In genomic region chr2:19347619-19348562, GRCh38 we compare ENCODE assay signal across 8 cellular contexts. TPM values are rescaled to one million over a fixed set of nuclear protein-coding genes. Genes with fewer than 3 reads are reported as not detected.
DNase-seq lines count a peak whose midpoint lies in the region; ATAC-seq and TF ChIP-seq lines count a peak whose summit lies in the region.

No MANE protein-coding gene starts in this region.

- peak; percentile 93 for DNase-seq in A673 (ENCODE audit: low spot score)
- peak; percentile 53 for DNase-seq in NCI-H2107 treated with DMSO at 0.1 percent for 48 hours (lab: John Stamatoyannopoulos, UW; ENCODE audit: unreplicated experiment)
- DNase-seq in UCSD-AML1 (lab: John Stamatoyannopoulos, UW; ENCODE audit: unreplicated experiment) = peak; percentile 96
- DNase-seq in gastrocnemius medialis = peak; percentile 85 to 93

- peaks cover 0 to 7% (median 0%) of the 10 kb centered on the region in 5 experiments for H3K9me3 Mint-ChIP-seq in brain

- TF ChIP-seq POLR2A in gastrocnemius medialis (IDR thresholded peaks at IDR 0.05) = peak; percentile 90 to 91

- peaks cover 55% of the 10 kb centered on the region for H3K27me3 Mint-ChIP-seq in brain

- POLR2A ChIA-PET in A673 (lab: Charles Lee; ENCODE audit: low non-redundant PET) = interaction anchor here (0.7 kb wide), 1 partner anchor 238 kb away, joined by 3 read pairs; no protein-coding TSS in a partner anchor

- H3K4me3 ChIP-seq in A673 (ENCODE audit: low read depth, low read length, poor library complexity, severe bottlenecking) = peak overlapping the region; percentile 63
- H3K4me3 ChIP-seq in iPS-11a (ENCODE audit: low read depth, low read length) = peak overlapping the region; percentile 86
- peak overlapping the region; percentile 89 to 97 (median 94) for H3K4me3 ChIP-seq in gastrocnemius medialis

- TSS peak; percentile 81 for BruUV-seq in A673 (replicated peaks; lab: Mats Ljungman, UMichigan)

- H3K9me3 ChIP-seq in A673 (ENCODE audit: low read depth, low read length, poor library complexity, severe bottlenecking) (no peaks in the 10 kb centered on the region), gastrocnemius medialis (no peaks in the 10 kb centered on the region)

- ATAC-seq in GM18867 (IDR thresholded peaks at IDR 0.05; ENCODE audit: unreplicated experiment) = peak; percentile 94
- peak; percentile 93 for ATAC-seq in HG03095 (IDR thresholded peaks at IDR 0.05; ENCODE audit: unreplicated experiment)
- ATAC-seq in gastrocnemius medialis = peak; percentile 96 to 97

- peaks cover 9% of the 10 kb centered on the region for H3K4me1 ChIP-seq in A673 (ENCODE audit: insufficient read depth, low read length, poor library complexity, severe bottlenecking)
- peaks cover 11 to 13% of the 10 kb centered on the region in 2 donors for H3K4me1 ChIP-seq in gastrocnemius medialis

- H3K27me3 ChIP-seq in A673 (replicated peaks; ENCODE audit: insufficient read depth, low read depth, low read length, poor library complexity) (peaks cover 28% of the 10 kb centered on the region), gastrocnemius medialis (peaks cover 0 to 3% (median 0%) of the 10 kb centered on the region in 3 donors)

- H3K36me3 ChIP-seq in A673 (ENCODE audit: insufficient read depth, low read length, poor library complexity, severe bottlenecking) = no peaks in the 10 kb centered on the region
- H3K36me3 ChIP-seq in gastrocnemius medialis = no peaks in the 10 kb centered on the region

- H3K4me3 Mint-ChIP-seq in brain = peak overlapping the region; percentile 97 to 99 (median 99)

- H3K27ac ChIP-seq in A673 (ENCODE audit: low read depth, low read length, poor library complexity, severe bottlenecking) (peak overlapping the region; percentile 77), gastrocnemius medialis (peak overlapping the region; percentile 91 to 97 (median 95))

- in situ Hi-C loops in gastrocnemius medialis (cut with MboI; ENCODE audit: low sequenced_read_pairs in 4 of 4) = loop anchor here in 2 of 4 donors (25.0 kb wide), 2 partner anchors 361 to 786 kb away; partner anchors contain the start of gene RDH14 (in 1 of the 2)

- intact Hi-C loops in A673 (cut with micrococcal nuclease; ENCODE audit: unreplicated experiment) (no loop called here), gastrocnemius medialis (cut with DNase I; ENCODE audit: low total_unique reads) (loop anchor here (2.0 to 5.0 kb wide), 5 partner anchors 389 to 786 kb away; partner anchors contain the start of genes RDH14 and TTC32)

- no peak for TF ChIP-seq CTCF in A673 (conservative IDR thresholded peaks at IDR 0.05; ENCODE audit: low read depth, low read length)
- TF ChIP-seq CTCF in brain (conservative IDR thresholded peaks at IDR 0.05) = no peak
- peak in 1 of 5 experiments; percentile 10 for TF ChIP-seq CTCF in gastrocnemius medialis (IDR thresholded peaks at IDR 0.05 in 4 of 5, conservative IDR thresholded peaks at IDR 0.05 in 1 of 5)

- peaks cover 25% of the 10 kb centered on the region for H3K4me1 Mint-ChIP-seq in brain

- CTCF ChIA-PET in A673 (lab: Charles Lee) = no interaction called here

- peak overlapping the region; percentile 93 to 100 (median 98) for H3K27ac Mint-ChIP-seq in brain

- H3K36me3 Mint-ChIP-seq in brain = peaks cover 12% of the 10 kb centered on the region

RNA-seq across cellular contexts. Expression of gene OSR1, which starts 10.5 kb away (rescaled TPM):
- total RNA-seq in A673 (2021) = 0.13 and 0.84 TPM in 2 replicates
- polyA plus RNA-seq in brain (ENCODE audit: insufficient read depth, low read depth, low replicate concordance) = 0.44 TPM
- total RNA-seq in gastrocnemius medialis = 1 to 10 TPM in 3 of 4 donors, under 1 TPM in 1; 0.80 to 4.3 (median 3.3) TPM

Comparison
In these comparisons a context has a peak if more than half of its experiments do, and no peak if none do; other contexts are left out.
1. Peak in every context shown above with its lines: DNase-seq, ATAC-seq, H3K4me3 ChIP-seq and H3K27ac ChIP-seq.